Comparison of ENCODE assay signal across 24 cellular contexts in genomic region chr13:76285463-76285862, GRCh38.
"Had no signal": no experiment of that assay in that cellular context is flagged by ENCODE, and none has a peak within 500 bp of the region (broad histone marks: within the 10 kb centered on the region; RNA-seq: fewer than 3 reads in every experiment).

No MANE protein-coding gene starts in this region.

- H3K4me1 Mint-ChIP-seq: activated CD4-positive, alpha-beta T cell treated with anti-CD3 and anti-CD28 coated beads, Interleukin-2, amount 10 ng/mL, durations not matched to agents 24 days and 14 days; activated CD8-positive, alpha-beta memory T cell treated with anti-CD3 and anti-CD28 coated beads, Interleukin-2, amount 10 ng/mL, durations not matched to agents 7 days and 5 days; activated naive CD4-positive, alpha-beta T cell treated with anti-CD3 and anti-CD28 coated beads, Interleukin-2, amount 10 ng/mL, durations not matched to agents 7 days and 5 days; activated naive CD8-positive, alpha-beta T cell treated with anti-CD3 and anti-CD28 coated beads, Interleukin-2, amount 50 U/mL, for 24 hours; endodermal cell had no signal

- H3K27ac Mint-ChIP-seq: activated CD4-positive, alpha-beta T cell treated with anti-CD3 and anti-CD28 coated beads, Interleukin-2, amount 10 ng/mL, durations not matched to agents 24 days and 14 days; activated CD8-positive, alpha-beta memory T cell treated with anti-CD3 and anti-CD28 coated beads, Interleukin-2, amount 10 ng/mL, durations not matched to agents 7 days and 5 days; activated CD8-positive, alpha-beta T cell treated with anti-CD3 and anti-CD28 coated beads for 36 hours; activated naive CD4-positive, alpha-beta T cell treated with anti-CD3 and anti-CD28 coated beads, Interleukin-2, amount 10 ng/mL, durations not matched to agents 7 days and 5 days; activated naive CD8-positive, alpha-beta T cell treated with anti-CD3 and anti-CD28 coated beads, Interleukin-2, amount 50 U/mL, for 24 hours; endodermal cell had no signal

- H3K36me3 Mint-ChIP-seq: activated CD8-positive, alpha-beta memory T cell treated with anti-CD3 and anti-CD28 coated beads, Interleukin-2, amount 10 ng/mL, durations not matched to agents 7 days and 5 days; activated naive CD4-positive, alpha-beta T cell treated with anti-CD3 and anti-CD28 coated beads, Interleukin-2, amount 10 ng/mL, durations not matched to agents 7 days and 5 days had no signal

- FAIRE-seq: kidney had no signal

- DNase-seq: activated CD4-positive, alpha-beta T cell treated with anti-CD3 and anti-CD28 coated beads, Interleukin-2, amount 10 ng/mL, durations not matched to agents 24 days and 14 days; activated CD8-positive, alpha-beta memory T cell treated with anti-CD3 and anti-CD28 coated beads, Interleukin-2, amount 10 ng/mL, durations not matched to agents 7 days and 5 days; activated CD8-positive, alpha-beta T cell treated with anti-CD3 and anti-CD28 coated beads for 36 hours; activated effector memory CD4-positive, alpha-beta T cell treated with anti-CD3 and anti-CD28 coated beads, Interleukin-2, amount 50 U/mL, for 16 hours; activated naive CD4-positive, alpha-beta T cell treated with anti-CD3 and anti-CD28 coated beads, Interleukin-2, amount 10 ng/mL, durations not matched to agents 7 days and 5 days; activated naive CD8-positive, alpha-beta T cell treated with anti-CD3 and anti-CD28 coated beads, Interleukin-2, amount 50 U/mL, for 24 hours; activated T-cell treated with anti-CD3 and anti-CD28 coated beads for 4 hours; anterior cingulate cortex; cortex of kidney; endodermal cell; esophagus squamous epithelium; heart right ventricle; kidney; midbrain; right lobe of liver; spleen; stimulated activated CD4-positive, alpha-beta T cell treated with anti-CD3 and anti-CD28 coated beads, Interleukin-4, amount 100 ng/mL, for 1 hour; stimulated activated naive CD4-positive, alpha-beta T cell had no signal

- H3K27me3 ChIP-seq: brain microvascular endothelial cell, esophagus squamous epithelium, heart right ventricle, neutrophil, right lobe of liver, spleen had no signal

- H3K4me3 Mint-ChIP-seq: activated CD4-positive, alpha-beta T cell treated with anti-CD3 and anti-CD28 coated beads, Interleukin-2, amount 10 ng/mL, durations not matched to agents 24 days and 14 days; activated CD8-positive, alpha-beta memory T cell treated with anti-CD3 and anti-CD28 coated beads, Interleukin-2, amount 10 ng/mL, durations not matched to agents 7 days and 5 days; activated CD8-positive, alpha-beta T cell treated with anti-CD3 and anti-CD28 coated beads for 36 hours; activated naive CD4-positive, alpha-beta T cell treated with anti-CD3 and anti-CD28 coated beads, Interleukin-2, amount 10 ng/mL, durations not matched to agents 7 days and 5 days; activated naive CD8-positive, alpha-beta T cell treated with anti-CD3 and anti-CD28 coated beads, Interleukin-2, amount 50 U/mL, for 24 hours; endodermal cell; nephron had no signal

- H3K4me1 ChIP-seq: esophagus squamous epithelium, right lobe of liver, spleen had no signal

- H3K9me3 ChIP-seq: esophagus squamous epithelium, neutrophil, right lobe of liver had no signal

- ATAC-seq: activated CD4-positive, CD25-positive, alpha-beta regulatory T cell treated with anti-CD3 and anti-CD28 coated beads, Interleukin-2, amount 50 U/mL, for 24 hours; activated CD8-positive, alpha-beta memory T cell treated with anti-CD3 and anti-CD28 coated beads, Interleukin-2, amount 10 ng/mL, durations not matched to agents 7 days and 5 days; activated CD8-positive, alpha-beta T cell treated with anti-CD3 and anti-CD28 coated beads for 36 hours; activated naive CD8-positive, alpha-beta T cell treated with anti-CD3 and anti-CD28 coated beads, Interleukin-2, amount 50 U/mL, for 24 hours; right lobe of liver; SK-N-SH treated with all-trans-retinoic acid at 6 μM for 48 hours had no signal

- H3K27me3 Mint-ChIP-seq: activated CD4-positive, alpha-beta T cell treated with anti-CD3 and anti-CD28 coated beads, Interleukin-2, amount 10 ng/mL, durations not matched to agents 24 days and 14 days; activated CD8-positive, alpha-beta memory T cell treated with anti-CD3 and anti-CD28 coated beads, Interleukin-2, amount 10 ng/mL, durations not matched to agents 7 days and 5 days; activated CD8-positive, alpha-beta T cell treated with anti-CD3 and anti-CD28 coated beads for 36 hours; activated naive CD4-positive, alpha-beta T cell treated with anti-CD3 and anti-CD28 coated beads, Interleukin-2, amount 10 ng/mL, durations not matched to agents 7 days and 5 days; activated naive CD8-positive, alpha-beta T cell treated with anti-CD3 and anti-CD28 coated beads, Interleukin-2, amount 50 U/mL, for 24 hours had no signal

- H3K27ac ChIP-seq: esophagus squamous epithelium, neutrophil, right lobe of liver, spleen, VCaP had no signal

- H3K36me3 ChIP-seq: brain microvascular endothelial cell, esophagus squamous epithelium, heart right ventricle, neutrophil, right lobe of liver, spleen had no signal

- H3K4me3 ChIP-seq: esophagus squamous epithelium, heart right ventricle, right lobe of liver, spleen had no signal

- H3K9me3 Mint-ChIP-seq: activated CD4-positive, alpha-beta T cell treated with anti-CD3 and anti-CD28 coated beads, Interleukin-2, amount 10 ng/mL, durations not matched to agents 24 days and 14 days; activated CD8-positive, alpha-beta T cell treated with anti-CD3 and anti-CD28 coated beads for 36 hours; activated naive CD8-positive, alpha-beta T cell treated with anti-CD3 and anti-CD28 coated beads, Interleukin-2, amount 50 U/mL, for 24 hours had no signal
